Comparison of ENCODE assay signal across 8 cellular contexts in genomic region chr1:236753554-236753953, GRCh38. TPM values are rescaled to one million over a fixed set of nuclear protein-coding genes. Genes with fewer than 3 reads are reported as not detected.
DNase-seq lines count a peak whose midpoint lies in the region; ATAC-seq and TF ChIP-seq lines count a peak whose summit lies in the region.

No MANE protein-coding gene starts in this region.

- no peaks in the 10 kb centered on the region for H3K9me3 ChIP-seq in OCI-LY3 (ENCODE audit: insufficient read depth, low read length)

- no peak overlapping the region for H3K27ac ChIP-seq in OCI-LY3 (ENCODE audit: low read length)

- H2AFZ ChIP-seq in OCI-LY3 (ENCODE audit: low read depth, low read length), result peak overlapping the region; percentile 6; the same call in 1 of the 2 replicates

- H3K27me3 ChIP-seq in OCI-LY3 (ENCODE audit: low read depth, low read length), result peaks cover 28% of the 10 kb centered on the region

- H3K4me3 ChIP-seq in OCI-LY3 (ENCODE audit: low read length), result no peak overlapping the region

- H3K9me3 Mint-ChIP-seq in activated T-helper 17 cell treated with anti-CD3 and anti-CD28 coated beads, Interleukin-2, amount 50 U/mL, for 72 hours, result no peaks in the 10 kb centered on the region

- no peak overlapping the region for H3K4me3 Mint-ChIP-seq in activated T-helper 17 cell treated with anti-CD3 and anti-CD28 coated beads, Interleukin-2, amount 50 U/mL, for 72 hours

- H4K20me1 ChIP-seq in OCI-LY3 (ENCODE audit: insufficient read depth, low read length), result no peaks in the 10 kb centered on the region

- peak; percentile 46 for ATAC-seq in stimulated activated naive CD8-positive, alpha-beta T cell treated with anti-CD3 and anti-CD28 coated beads, Interleukin-15, Interleukin-2, amounts not matched to agents 100 U/mL and 50 U/mL, for 24 hours
- no peak for ATAC-seq in activated T-helper 17 cell treated with anti-CD3 and anti-CD28 coated beads, Interleukin-2, amount 50 U/mL, for 72 hours (replicated peaks)
- no peak for ATAC-seq in GM21390 (IDR thresholded peaks at IDR 0.05; ENCODE audit: unreplicated experiment)

- H3K27ac Mint-ChIP-seq in activated T-helper 17 cell treated with anti-CD3 and anti-CD28 coated beads, Interleukin-2, amount 50 U/mL, for 72 hours, result no peak overlapping the region

- DNase-seq in NCI-H526 (lab: John Stamatoyannopoulos, UW) (peak; percentile 13 to 14), NCI-H526 treated with DMSO at 0.1 percent for 48 hours (lab: John Stamatoyannopoulos, UW) (no peak), fibroblast of the conjunctiva (ENCODE audit: low read depth) (peak; percentile 14), activated T-cell treated with anti-CD3 and anti-CD28 coated beads for 4 hours (no peak)
- DNase-seq in stimulated activated naive CD8-positive, alpha-beta T cell treated with anti-CD3 and anti-CD28 coated beads, Interleukin-15, Interleukin-2, amounts not matched to agents 100 U/mL and 50 U/mL, for 24 hours, result no peak

- H3K79me2 ChIP-seq in OCI-LY3 (ENCODE audit: low read length), result no peaks in the 10 kb centered on the region

- H3K4me1 Mint-ChIP-seq in activated T-helper 17 cell treated with anti-CD3 and anti-CD28 coated beads, Interleukin-2, amount 50 U/mL, for 72 hours, result no peaks in the 10 kb centered on the region

- peak; percentile 64 for TF ChIP-seq CTCF in OCI-LY3 (IDR thresholded peaks at IDR 0.05; ENCODE audit: low read depth, low read length)

- H3K4me1 ChIP-seq in OCI-LY3 (ENCODE audit: low read length), result no peaks in the 10 kb centered on the region

- no peak overlapping the region for H3K9ac ChIP-seq in OCI-LY3 (ENCODE audit: low read length)

- H3K36me3 Mint-ChIP-seq in activated T-helper 17 cell treated with anti-CD3 and anti-CD28 coated beads, Interleukin-2, amount 50 U/mL, for 72 hours (ENCODE audit: low read depth), result no peaks in the 10 kb centered on the region

- H3K4me2 ChIP-seq in OCI-LY3 (ENCODE audit: low read length), result no peak overlapping the region

- H3K36me3 ChIP-seq in OCI-LY3 (replicated peaks; ENCODE audit: low read depth, low read length), result no peaks in the 10 kb centered on the region

- peaks cover 14% of the 10 kb centered on the region for H3K27me3 Mint-ChIP-seq in activated T-helper 17 cell treated with anti-CD3 and anti-CD28 coated beads, Interleukin-2, amount 50 U/mL, for 72 hours

RNA-seq across cellular contexts. Expression of gene MTR, which starts 41.5 kb away (rescaled TPM):
- 10 to 100 TPM; 52.3 to 94.6 TPM for total RNA-seq in activated T-helper 17 cell treated with anti-CD3 and anti-CD28 coated beads, Interleukin-2, amount 50 U/mL, for 72 hours

Comparison
In these comparisons a context has a peak if more than half of its experiments do, and no peak if none do; other contexts are left out.
1. DNase-seq: peak in NCI-H526 (2 of 2) and fibroblast of the conjunctiva (single experiment); none in NCI-H526 treated with DMSO at 0.1 percent for 48 hours (single experiment), stimulated activated naive CD8-positive, alpha-beta T cell treated with anti-CD3 and anti-CD28 coated beads, Interleukin-15, Interleukin-2, amounts not matched to agents 100 U/mL and 50 U/mL, for 24 hours (single experiment) and activated T-cell treated with anti-CD3 and anti-CD28 coated beads for 4 hours (single experiment).